17 cellular contexts compared by ENCODE assay signal in genomic region chr1:79441243-79441642, GRCh38.
"Had no signal": no experiment of that assay in that cellular context is flagged by ENCODE, and none has a peak within 500 bp of the region (broad histone marks: within the 10 kb centered on the region; RNA-seq: fewer than 3 reads in every experiment).

No MANE protein-coding gene starts in this region.

- H3K27ac ChIP-seq: adrenal gland, sigmoid colon, thyroid gland had no signal

- ATAC-seq: activated naive CD4-positive, alpha-beta T cell treated with anti-CD3 and anti-CD28 coated beads, Interleukin-2, amount 50 U/mL, for 72 hours; esophagus mucosa; mucosa of descending colon; naive thymus-derived CD4-positive, alpha-beta T cell had no signal

- H3K27me3 Mint-ChIP-seq: dendritic cell treated with granulocyte-macrophage colony-stimulating factor and Interleukin-4, amounts not matched to agents 40 ng/mL and 50 ng/mL, for 4 days; naive thymus-derived CD4-positive, alpha-beta T cell had no signal

- H3K27ac Mint-ChIP-seq: activated naive CD4-positive, alpha-beta T cell treated with anti-CD3 and anti-CD28 coated beads, Interleukin-2, amount 50 U/mL, for 72 hours; activated T-helper 1 cell treated with anti-CD3 and anti-CD28 coated beads, Interleukin-12 subunit alpha, Interleukin-12 subunit beta, Interleukin-2, Interleukin-4 antibody, amounts not matched to agents 30 ng/mL and 10 ng/mL and 1 ng/mL, durations not matched to agents 14 hours and 24 hours and 36 hours; dendritic cell treated with granulocyte-macrophage colony-stimulating factor and Interleukin-4, amounts not matched to agents 40 ng/mL and 50 ng/mL, for 4 days; naive thymus-derived CD4-positive, alpha-beta T cell; T-helper 2 cell treated with Interferon-gamma antibody and Interleukin-4, amounts not matched to agents 5 μg/mL and 100 μg/mL, for 36 hours had no signal

- H3K4me1 ChIP-seq: adrenal gland, sigmoid colon, thyroid gland had no signal

- H3K27me3 ChIP-seq: adrenal gland, sigmoid colon, thyroid gland had no signal

- H3K36me3 ChIP-seq: adrenal gland, sigmoid colon, thyroid gland had no signal

- DNase-seq: activated CD4-positive, alpha-beta T cell treated with anti-CD3 and anti-CD28 coated beads, Interleukin-2, amount 50 U/mL, for 4 hours; activated gamma-delta T cell treated with Interleukin-2 at 50 U/mL for 16 hours; adrenal gland; cerebellar nuclear complex; effector CD8-positive, alpha-beta T cell; mesenchymal stem cell; mucosa of descending colon; naive thymus-derived CD4-positive, alpha-beta T cell; sigmoid colon; stimulated activated CD8-positive, alpha-beta memory T cell treated with anti-CD3 and anti-CD28 coated beads, Interleukin-4, amount 100 ng/mL, for 48 hours; stimulated activated naive CD4-positive, alpha-beta T cell; thyroid gland had no signal

- H3K4me3 Mint-ChIP-seq: activated T-helper 1 cell treated with anti-CD3 and anti-CD28 coated beads, Interleukin-12 subunit alpha, Interleukin-12 subunit beta, Interleukin-2, Interleukin-4 antibody, amounts not matched to agents 30 ng/mL and 10 ng/mL and 1 ng/mL, durations not matched to agents 14 hours and 24 hours and 36 hours; dendritic cell treated with granulocyte-macrophage colony-stimulating factor and Interleukin-4, amounts not matched to agents 40 ng/mL and 50 ng/mL, for 4 days; naive thymus-derived CD4-positive, alpha-beta T cell; T-helper 2 cell treated with Interferon-gamma antibody and Interleukin-4, amounts not matched to agents 5 μg/mL and 100 μg/mL, for 36 hours had no signal

- H3K4me3 ChIP-seq: adrenal gland, mucosa of descending colon, sigmoid colon, thyroid gland had no signal

- H3K9me3 ChIP-seq: adrenal gland, mucosa of descending colon, thyroid gland had no signal

- H3K4me1 Mint-ChIP-seq: naive thymus-derived CD4-positive, alpha-beta T cell had no signal

- H3K9me3 Mint-ChIP-seq: activated T-helper 1 cell treated with anti-CD3 and anti-CD28 coated beads, Interleukin-12 subunit alpha, Interleukin-12 subunit beta, Interleukin-2, Interleukin-4 antibody, amounts not matched to agents 30 ng/mL and 10 ng/mL and 1 ng/mL, durations not matched to agents 14 hours and 24 hours and 36 hours had no signal

- H3K36me3 Mint-ChIP-seq: activated naive CD4-positive, alpha-beta T cell treated with anti-CD3 and anti-CD28 coated beads, Interleukin-2, amount 50 U/mL, for 72 hours; naive thymus-derived CD4-positive, alpha-beta T cell had no signal
